Comparison of ENCODE assay signal across 16 cellular contexts in genomic region chr19:2734589-2735288, GRCh38. TPM values are rescaled to one million over a fixed set of nuclear protein-coding genes. Genes with fewer than 3 reads are reported as not detected.
DNase-seq lines count a peak whose midpoint lies in the region; ATAC-seq, FAIRE-seq and TF ChIP-seq lines count a peak whose summit lies in the region.
"Had no signal": no experiment of that assay in that cellular context is flagged by ENCODE, and none has a peak within 500 bp of the region (broad histone marks: within the 10 kb centered on the region; RNA-seq: fewer than 3 reads in every experiment).

No MANE protein-coding gene starts in this region.

- POLR2A ChIA-PET in K562 (lab: Yijun Ruan, JAX), result interaction anchor here (0.8 to 1.3 kb wide), 4 partner anchors 9 to 394 kb away, joined by 3 to 5 read pairs (median 4); no protein-coding TSS in a partner anchor

- no peaks in the 10 kb centered on the region for H3K9me3 Mint-ChIP-seq in IgD-negative memory B cell
- H3K9me3 Mint-ChIP-seq in stimulated activated memory B cell treated with anti-CD40 and anti-IgM and Interleukin-4, amounts not matched to agents 10 μg/mL and 1 μg/mL and 100 μg/mL, for 72 hours, result no peaks in the 10 kb centered on the region

- H3K36me3 ChIP-seq in K562 (ENCODE audit: control insufficient read depth, insufficient read depth, low read length), result peaks cover 69% of the 10 kb centered on the region
- H3K36me3 ChIP-seq in mucosa of descending colon (ENCODE audit: low read depth), result no peaks in the 10 kb centered on the region

- peak overlapping the region in 2 of 3 donors; percentile 59 to 63 for H3K27ac Mint-ChIP-seq in IgD-negative memory B cell
- H3K27ac Mint-ChIP-seq in stimulated activated memory B cell treated with anti-CD40 and anti-IgM and Interleukin-4, amounts not matched to agents 10 μg/mL and 1 μg/mL and 100 μg/mL, for 72 hours, result peak overlapping the region; percentile 66

- peaks cover 47% of the 10 kb centered on the region for H3K79me2 ChIP-seq in K562 (ENCODE audit: control insufficient read depth, insufficient read depth, low read length)

- WGBS in K562 (ENCODE audit: insufficient coverage, low coverage, missing lambda C conversion rate), result 93% methylated on average over 22 of the region's 26 CpGs

- DNase-seq in K562 (ENCODE audit: extremely low read depth in 1 of 4, low spot score in 3 of 4), result no peak
- no peak for DNase-seq in activated CD4-positive, alpha-beta T cell treated with anti-CD3 and anti-CD28 coated beads for 48 hours
- DNase-seq in mucosa of descending colon, result no peak
- DNase-seq: C1 segment of cervical spinal cord, DMS153, EL, MV-4-11, NCI-H1436, NCI-H2029 treated with DMSO at 0.1 percent for 48 hours, NCI-H510A treated with DMSO at 0.1 percent for 48 hours, Right ventricle myocardium superior had no signal

- no peak overlapping the region for H3K4me3 ChIP-seq in K562
- H3K4me3 ChIP-seq in mucosa of descending colon, result no peak overlapping the region

- CTCF ChIA-PET in K562 (lab: Yijun Ruan, JAX; ENCODE audit: low intra/inter-chr PET ratio), result no interaction called here

- TF ChIP-seq RAD21 in K562 (CRISPR knock-in tag; conservative IDR thresholded peaks at IDR 0.05 in 1 of 2, IDR thresholded peaks at IDR 0.05 in 1 of 2), result no peak

- H4K20me1 ChIP-seq in K562 (replicated peaks; ENCODE audit: control insufficient read depth, insufficient read depth, low read length), result peaks cover 23% of the 10 kb centered on the region

- H3K9ac ChIP-seq in K562 (ENCODE audit: insufficient read depth in 1 of 2, low read depth in 2 of 2, low read length in 2 of 2), result no peak overlapping the region; a peak in 1 of 4 replicates

- TF ChIP-seq CTCF in K562 (IDR thresholded peaks at IDR 0.05 in 2 of 3, conservative IDR thresholded peaks at IDR 0.05 in 1 of 3; ENCODE audit: insufficient read depth in 2 of 3, low read depth in 1 of 3, low read length in 3 of 3) (no peak), mucosa of descending colon (IDR thresholded peaks at IDR 0.05) (no peak)

- peaks cover 5 to 46% of the 10 kb centered on the region in 2 experiments; a peak in 3 of 5 replicates for H3K4me1 ChIP-seq in K562 (replicated peaks in 1 of 2; ENCODE audit: control insufficient read depth in 2 of 2, insufficient read depth in 2 of 2, low read length in 2 of 2)
- peaks cover 13% of the 10 kb centered on the region for H3K4me1 ChIP-seq in mucosa of descending colon (ENCODE audit: low read depth)

- no peak for TF ChIP-seq POLR2A in K562 (conservative IDR thresholded peaks at IDR 0.05)

- H3K27me3 ChIP-seq in K562 (ENCODE audit: control insufficient read depth in 2 of 2, insufficient read depth in 2 of 2, low read length in 2 of 2), result no peaks in the 10 kb centered on the region

- peaks cover 6% of the 10 kb centered on the region; the same call in 1 of the 2 replicates for H3K9me3 ChIP-seq in K562 (replicated peaks; ENCODE audit: control insufficient read depth, insufficient read depth, low read depth, low read length)
- no peaks in the 10 kb centered on the region for H3K9me3 ChIP-seq in mucosa of descending colon

- BruUV-seq in K562 (replicated peaks; lab: Mats Ljungman, UMichigan), result no TSS peak

- peaks cover 10 to 23% (median 22%) of the 10 kb centered on the region in 3 donors for H3K4me1 Mint-ChIP-seq in IgD-negative memory B cell
- H3K4me1 Mint-ChIP-seq in stimulated activated memory B cell treated with anti-CD40 and anti-IgM and Interleukin-4, amounts not matched to agents 10 μg/mL and 1 μg/mL and 100 μg/mL, for 72 hours, result peaks cover 43% of the 10 kb centered on the region

- ATAC-seq in K562 (no peak), mucosa of descending colon (no peak)
- no peak for ATAC-seq in stimulated activated memory B cell treated with anti-CD40 and anti-IgM and Interleukin-4, amounts not matched to agents 10 μg/mL and 1 μg/mL and 100 μg/mL, for 72 hours
- ATAC-seq: Panc1, SK-N-SH treated with all-trans-retinoic acid at 6 μM for 48 hours had no signal

- intact Hi-C loops in K562 (cut with micrococcal nuclease), result no loop called here
- intact Hi-C loops in mucosa of descending colon (cut with DNase I, micrococcal nuclease), result no loop called here

- H3K27me3 Mint-ChIP-seq in IgD-negative memory B cell, result no peaks in the 10 kb centered on the region
- no peaks in the 10 kb centered on the region for H3K27me3 Mint-ChIP-seq in stimulated activated memory B cell treated with anti-CD40 and anti-IgM and Interleukin-4, amounts not matched to agents 10 μg/mL and 1 μg/mL and 100 μg/mL, for 72 hours

- peak overlapping the region in 1 of 4 donors; percentile 57 for H3K4me3 Mint-ChIP-seq in IgD-negative memory B cell
- H3K4me3 Mint-ChIP-seq in stimulated activated memory B cell treated with anti-CD40 and anti-IgM and Interleukin-4, amounts not matched to agents 10 μg/mL and 1 μg/mL and 100 μg/mL, for 72 hours, result no peak overlapping the region

- H3K4me2 ChIP-seq in K562 (ENCODE audit: insufficient read depth, low read length), result no peak overlapping the region

- in situ Hi-C loops in K562 (cut with MboI), result no loop called here

- FAIRE-seq in K562 (lab: Jason Lieb, UNC), result no peak
- FAIRE-seq: H54 had no signal

- H3K36me3 Mint-ChIP-seq in IgD-negative memory B cell, result peaks cover 4% of the 10 kb centered on the region
- H3K36me3 Mint-ChIP-seq in stimulated activated memory B cell treated with anti-CD40 and anti-IgM and Interleukin-4, amounts not matched to agents 10 μg/mL and 1 μg/mL and 100 μg/mL, for 72 hours, result peaks cover 53% of the 10 kb centered on the region

- no peak overlapping the region for H2AFZ ChIP-seq in K562 (ENCODE audit: low read depth, low read length)

- no peaks in the 10 kb centered on the region for H3K9me1 ChIP-seq in K562 (ENCODE audit: control insufficient read depth, insufficient read depth, low read length)

- no peak overlapping the region; the same call in 2 of the 3 replicates for H3K27ac ChIP-seq in K562 (ENCODE audit: extremely low read depth, low read depth, low read length)

- no peak for TF ChIP-seq EP300 in K562 (IDR thresholded peaks at IDR 0.05; ENCODE audit: low read length)

RNA-seq across cellular contexts. Expression of gene SLC39A3, which starts 5.1 kb away (rescaled TPM):
- polyA plus RNA-seq in IgD-negative memory B cell (86.9 TPM), K562 (2011; rRNA removed) (127 and 145 TPM in 2 replicates), K562 (2014; fragmentation: Illumina TruSeq; extraction: Trizol) (215 and 268 TPM in 2 replicates), K562 (2014; fragmentation: Nextera tagmentation; extraction: Ambion mirVana) (1 to 10 TPM; 2.3 to 3.6 TPM), K562 (2014; rRNA removed) (165 and 173 TPM in 2 replicates)
- 117 and 251 TPM in 2 replicates for total RNA-seq in K562 (2011; cell fraction: chromatin; rRNA removed; ENCODE audit: low replicate concordance)
- 298 and 302 TPM in 2 replicates for total RNA-seq in K562 (2011; cell fraction: nucleolus; rRNA removed)
- total RNA-seq in K562 (2011; cell fraction: nucleoplasm; rRNA removed), result 179 and 217 TPM in 2 replicates
- total RNA-seq in K562 (2014; rRNA removed) (161 and 172 TPM in 2 replicates), K562 (2014; rRNA removed; fragmentation: Illumina TruSeq; extraction: Trizol) (58.6 and 93.5 TPM in 2 replicates), K562 (2015; rRNA removed; fragmentation: Illumina TruSeq; extraction: Trizol) (87.1 and 91.3 TPM in 2 replicates), K562 (2021) (149 and 152 TPM in 2 replicates), mucosa of descending colon (10 to 100 TPM; 15.5 to 20.9 (median 19.2) TPM)
- polyA plus RNA-seq in K562 (2011; cell fraction: cytosol; rRNA removed), result 193 and 267 TPM in 2 replicates
- polyA plus RNA-seq in K562 (2011; cell fraction: nucleus; rRNA removed), result 120 and 140 TPM in 2 replicates
- polyA plus RNA-seq in K562 (2012), result 107 and 221 TPM in 2 replicates
- polyA minus RNA-seq in K562 (2011; rRNA and poly(A)+ RNA removed), result 62.5 and 83.9 TPM in 2 replicates
- polyA minus RNA-seq in K562 (2011; cell fraction: cytosol; rRNA and poly(A)+ RNA removed), result 76.8 and 77.8 TPM in 2 replicates
- polyA minus RNA-seq in K562 (2011; cell fraction: nucleus; rRNA and poly(A)+ RNA removed), result 36.1 and 44.7 TPM in 2 replicates

RNA-seq across cellular contexts. Expression of gene DIRAS1, which starts 13.6 kb away (rescaled TPM):
- polyA plus RNA-seq in IgD-negative memory B cell, result 0.64 TPM
- total RNA-seq in K562 (2011; cell fraction: chromatin; rRNA removed; ENCODE audit: low replicate concordance), result 5.2 and 12.7 TPM in 2 replicates
- 5.7 and 6.5 TPM in 2 replicates for total RNA-seq in K562 (2011; cell fraction: nucleolus; rRNA removed)
- total RNA-seq in K562 (2011; cell fraction: nucleoplasm; rRNA removed), result 4.3 and 5.3 TPM in 2 replicates
- 2.2 and 3.3 TPM in 2 replicates for total RNA-seq in K562 (2014; rRNA removed)
- total RNA-seq in K562 (2014; rRNA removed; fragmentation: Illumina TruSeq; extraction: Trizol), result 2.3 TPM in 2 replicates
- 2.9 and 3.3 TPM in 2 replicates for total RNA-seq in K562 (2015; rRNA removed; fragmentation: Illumina TruSeq; extraction: Trizol)
- total RNA-seq in K562 (2021), result 12.0 and 12.8 TPM in 2 replicates
- polyA plus RNA-seq in K562 (2011; rRNA removed), result 7.3 and 12.0 TPM in 2 replicates
- polyA plus RNA-seq in K562 (2011; cell fraction: cytosol; rRNA removed), result 8.0 and 16.3 TPM in 2 replicates
- 10.3 and 10.5 TPM in 2 replicates for polyA plus RNA-seq in K562 (2011; cell fraction: nucleus; rRNA removed)
- polyA plus RNA-seq in K562 (2012), result 5.1 and 7.3 TPM in 2 replicates
- polyA plus RNA-seq in K562 (2014; fragmentation: Illumina TruSeq; extraction: Trizol), result 3.8 and 4.9 TPM in 2 replicates
- under 1 TPM; 0.11 to 0.18 TPM for polyA plus RNA-seq in K562 (2014; fragmentation: Nextera tagmentation; extraction: Ambion mirVana)
- 4.7 and 6.0 TPM in 2 replicates for polyA plus RNA-seq in K562 (2014; rRNA removed)
- 10.2 and 11.4 TPM in 2 replicates for polyA minus RNA-seq in K562 (2011; rRNA and poly(A)+ RNA removed)
- polyA minus RNA-seq in K562 (2011; cell fraction: cytosol; rRNA and poly(A)+ RNA removed), result 8.0 and 8.7 TPM in 2 replicates
- 1.8 and 2.6 TPM in 2 replicates for polyA minus RNA-seq in K562 (2011; cell fraction: nucleus; rRNA and poly(A)+ RNA removed)
- total RNA-seq in mucosa of descending colon, result 1 to 10 TPM in 1 of 3 donors, under 1 TPM in 2; 0.20 to 1.7 (median 0.80) TPM

RNA-seq across cellular contexts. Expression of gene GNG7, which starts 32.2 kb away (rescaled TPM):
- polyA plus RNA-seq in IgD-negative memory B cell (74.6 TPM), K562 (2011; rRNA removed) (0.08 and 0.12 TPM in 2 replicates), K562 (2014; fragmentation: Illumina TruSeq; extraction: Trizol) (0.04 TPM in 2 replicates), K562 (2014; fragmentation: Nextera tagmentation; extraction: Ambion mirVana) (under 1 TPM in 1 of 2 experiments, not detected in 1; 0.01 TPM), K562 (2014; rRNA removed) (0.07 TPM in 1 of 2 replicates, not detected in the other)
- 0.09 and 0.16 TPM in 2 replicates for total RNA-seq in K562 (2011; cell fraction: chromatin; rRNA removed; ENCODE audit: low replicate concordance)
- under 0.01 and 0.13 TPM in 2 replicates for total RNA-seq in K562 (2011; cell fraction: nucleolus; rRNA removed)
- total RNA-seq in K562 (2011; cell fraction: nucleoplasm; rRNA removed), result 0.15 TPM in 1 of 2 replicates, not detected in the other
- total RNA-seq in K562 (2014; rRNA removed) (0.09 TPM in 1 of 2 replicates, not detected in the other), K562 (2014; rRNA removed; fragmentation: Illumina TruSeq; extraction: Trizol) (0.04 TPM in 1 of 2 replicates, not detected in the other), K562 (2015; rRNA removed; fragmentation: Illumina TruSeq; extraction: Trizol) (0.04 TPM in 2 replicates), K562 (2021) (0.11 and 0.20 TPM in 2 replicates), mucosa of descending colon (1 to 10 TPM; 2.5 to 6.9 (median 2.9) TPM)
- polyA plus RNA-seq in K562 (2011; cell fraction: cytosol; rRNA removed), result 0.15 and 0.27 TPM in 2 replicates
- 0.04 and 0.22 TPM in 2 replicates for polyA plus RNA-seq in K562 (2011; cell fraction: nucleus; rRNA removed)
- 0.10 and 0.53 TPM in 2 replicates for polyA plus RNA-seq in K562 (2012)
- polyA minus RNA-seq in K562 (2011; rRNA and poly(A)+ RNA removed), result 0.03 TPM in 1 of 2 replicates, not detected in the other
- not detected in 2 replicates for polyA minus RNA-seq in K562 (2011; cell fraction: cytosol; rRNA and poly(A)+ RNA removed)
- not detected in 2 replicates for polyA minus RNA-seq in K562 (2011; cell fraction: nucleus; rRNA and poly(A)+ RNA removed)

RNA-seq across cellular contexts. Expression of gene SGTA, which starts 48.3 kb away (rescaled TPM):
- polyA plus RNA-seq in IgD-negative memory B cell (44.2 TPM), K562 (2011; rRNA removed) (44.5 and 67.3 TPM in 2 replicates), K562 (2014; fragmentation: Illumina TruSeq; extraction: Trizol) (72.3 and 101 TPM in 2 replicates), K562 (2014; fragmentation: Nextera tagmentation; extraction: Ambion mirVana) (1 to 10 TPM; 1.4 to 4.8 TPM), K562 (2014; rRNA removed) (87.3 and 89.9 TPM in 2 replicates)
- 53.5 and 114 TPM in 2 replicates for total RNA-seq in K562 (2011; cell fraction: chromatin; rRNA removed; ENCODE audit: low replicate concordance)
- total RNA-seq in K562 (2011; cell fraction: nucleolus; rRNA removed), result 73.2 and 78.7 TPM in 2 replicates
- total RNA-seq in K562 (2011; cell fraction: nucleoplasm; rRNA removed), result 57.0 and 59.8 TPM in 2 replicates
- total RNA-seq in K562 (2014; rRNA removed) (73.2 and 106 TPM in 2 replicates), K562 (2014; rRNA removed; fragmentation: Illumina TruSeq; extraction: Trizol) (16.2 and 18.1 TPM in 2 replicates), K562 (2015; rRNA removed; fragmentation: Illumina TruSeq; extraction: Trizol) (49.9 and 50.8 TPM in 2 replicates), K562 (2021) (106 and 110 TPM in 2 replicates), mucosa of descending colon (10 to 100 TPM; 37.7 to 52.7 (median 48.9) TPM)
- 73.0 and 146 TPM in 2 replicates for polyA plus RNA-seq in K562 (2011; cell fraction: cytosol; rRNA removed)
- polyA plus RNA-seq in K562 (2011; cell fraction: nucleus; rRNA removed), result 65.8 and 104 TPM in 2 replicates
- 77.3 and 87.1 TPM in 2 replicates for polyA plus RNA-seq in K562 (2012)
- polyA minus RNA-seq in K562 (2011; rRNA and poly(A)+ RNA removed), result 10.3 and 19.1 TPM in 2 replicates
- polyA minus RNA-seq in K562 (2011; cell fraction: cytosol; rRNA and poly(A)+ RNA removed), result 38.4 and 40.7 TPM in 2 replicates
- polyA minus RNA-seq in K562 (2011; cell fraction: nucleus; rRNA and poly(A)+ RNA removed), result 17.5 and 20.0 TPM in 2 replicates

RNA-seq across cellular contexts. Expression of gene THOP1, which starts 50.6 kb away (rescaled TPM):
- 54.4 TPM for polyA plus RNA-seq in IgD-negative memory B cell
- 161 and 433 TPM in 2 replicates for total RNA-seq in K562 (2011; cell fraction: chromatin; rRNA removed; ENCODE audit: low replicate concordance)
- total RNA-seq in K562 (2011; cell fraction: nucleolus; rRNA removed), result 163 and 178 TPM in 2 replicates
- 128 and 148 TPM in 2 replicates for total RNA-seq in K562 (2011; cell fraction: nucleoplasm; rRNA removed)
- 255 and 325 TPM in 2 replicates for total RNA-seq in K562 (2014; rRNA removed)
- 43.6 and 58.2 TPM in 2 replicates for total RNA-seq in K562 (2014; rRNA removed; fragmentation: Illumina TruSeq; extraction: Trizol)
- 97.6 and 106 TPM in 2 replicates for total RNA-seq in K562 (2015; rRNA removed; fragmentation: Illumina TruSeq; extraction: Trizol)
- total RNA-seq in K562 (2021), result 193 and 203 TPM in 2 replicates
- 96.1 and 122 TPM in 2 replicates for polyA plus RNA-seq in K562 (2011; rRNA removed)
- polyA plus RNA-seq in K562 (2011; cell fraction: cytosol; rRNA removed), result 93.4 and 185 TPM in 2 replicates
- 299 and 377 TPM in 2 replicates for polyA plus RNA-seq in K562 (2011; cell fraction: nucleus; rRNA removed)
- 128 and 152 TPM in 2 replicates for polyA plus RNA-seq in K562 (2012)
- 77.3 and 106 TPM in 2 replicates for polyA plus RNA-seq in K562 (2014; fragmentation: Illumina TruSeq; extraction: Trizol)
- 1 to 10 TPM; 1.3 to 2.0 TPM for polyA plus RNA-seq in K562 (2014; fragmentation: Nextera tagmentation; extraction: Ambion mirVana)
- polyA plus RNA-seq in K562 (2014; rRNA removed), result 174 and 181 TPM in 2 replicates
- polyA minus RNA-seq in K562 (2011; rRNA and poly(A)+ RNA removed), result 65.6 and 91.6 TPM in 2 replicates
- polyA minus RNA-seq in K562 (2011; cell fraction: cytosol; rRNA and poly(A)+ RNA removed), result 90.0 and 90.6 TPM in 2 replicates
- 35.1 and 68.2 TPM in 2 replicates for polyA minus RNA-seq in K562 (2011; cell fraction: nucleus; rRNA and poly(A)+ RNA removed)
- 10 to 100 TPM; 38.5 to 53.1 (median 46.6) TPM for total RNA-seq in mucosa of descending colon
